12 cellular contexts compared by ENCODE assay signal in the genomic region with DNA sequence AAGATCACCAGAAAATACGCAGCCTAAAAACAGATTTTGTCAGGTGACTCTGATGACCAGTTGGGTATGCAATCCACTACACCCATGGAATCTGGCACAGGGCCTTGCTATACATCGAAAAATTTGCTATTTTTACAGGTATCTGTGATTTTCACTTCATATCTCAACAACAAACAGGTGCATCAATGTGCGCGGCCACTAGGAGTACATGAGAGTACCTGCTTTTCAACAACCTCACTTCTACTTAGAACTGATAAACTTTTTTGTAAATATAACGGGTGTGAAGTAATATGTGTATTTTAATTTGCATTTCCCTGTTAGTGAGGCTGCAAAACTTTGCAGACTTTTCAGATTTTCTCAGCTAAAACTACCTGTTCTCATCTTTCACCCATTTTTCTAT.
DNase-seq lines count a peak whose midpoint lies in the region; ATAC-seq and TF ChIP-seq lines count a peak whose summit lies in the region.
"Had no signal": no experiment of that assay in that cellular context is flagged by ENCODE, and none has a peak within 500 bp of the region (broad histone marks: within the 10 kb centered on the region; RNA-seq: fewer than 3 reads in every experiment).

No MANE protein-coding gene starts in this region.

- H3K4me3 ChIP-seq in left ventricle myocardium inferior (no peak overlapping the region), SK-N-MC (no peak overlapping the region), gastroesophageal sphincter (no peak overlapping the region), transverse colon (no peak overlapping the region)

- H3K27me3 ChIP-seq in left ventricle myocardium inferior (ENCODE audit: low read depth) (no peaks in the 10 kb centered on the region), gastroesophageal sphincter (no peaks in the 10 kb centered on the region), transverse colon (no peaks in the 10 kb centered on the region)

- no peak overlapping the region for H3K9ac ChIP-seq in SK-N-MC (ENCODE audit: insufficient read length)

- H3K36me3 ChIP-seq in left ventricle myocardium inferior (peaks cover 16% of the 10 kb centered on the region), SK-N-MC (ENCODE audit: insufficient read depth, low read length) (peaks cover 30% of the 10 kb centered on the region), gastroesophageal sphincter (peaks cover 0 to 15% of the 10 kb centered on the region in 2 donors), transverse colon (peaks cover 0 to 8% (median 3%) of the 10 kb centered on the region in 4 donors)

- H3K27ac ChIP-seq in left ventricle myocardium inferior (replicated peaks) (peak overlapping the region; percentile 89), SK-N-MC (peak overlapping the region; percentile 90; the same call in 1 of the 2 replicates), gastroesophageal sphincter (peak overlapping the region; percentile 83 to 97 (median 88)), transverse colon (peak overlapping the region; percentile 69 to 79 (median 76))

- no peak for TF ChIP-seq EP300 in gastroesophageal sphincter (IDR thresholded peaks at IDR 0.05)
- no peak for TF ChIP-seq EP300 in transverse colon (IDR thresholded peaks at IDR 0.05; ENCODE audit: low read depth)

- H3K4me1 ChIP-seq in left ventricle myocardium inferior (peaks cover 89% of the 10 kb centered on the region), gastroesophageal sphincter (peaks cover 29 to 79% (median 35%) of the 10 kb centered on the region in 3 donors), transverse colon (peaks cover 27 to 51% (median 39%) of the 10 kb centered on the region in 4 donors)

- WGBS in gastroesophageal sphincter (ENCODE audit: low coverage in 1 of 2), 2 donors = 83 to 90% methylated on average over 5 of the region's 5 CpGs
- 84 to 90% methylated on average over 5 of the region's 5 CpGs for WGBS in transverse colon (ENCODE audit: low coverage in 1 of 2), 2 donors

- ATAC-seq in Right ventricle myocardium inferior (no peak), gastroesophageal sphincter (no peak)

- intact Hi-C loops in left ventricle myocardium inferior (cut with micrococcal nuclease) (no loop called here), Right ventricle myocardium inferior (cut with DNase I) (no loop called here), transverse colon (cut with DNase I; ENCODE audit: low total_unique reads) (no loop called here)

- TF ChIP-seq POLR2A in gastroesophageal sphincter (IDR thresholded peaks at IDR 0.05) (no peak), transverse colon (IDR thresholded peaks at IDR 0.05) (no peak)

- H3K9me3 ChIP-seq in left ventricle myocardium inferior (replicated peaks) (no peaks in the 10 kb centered on the region), SK-N-MC (ENCODE audit: low read depth, low read length) (no peaks in the 10 kb centered on the region), gastroesophageal sphincter (no peaks in the 10 kb centered on the region), transverse colon (no peaks in the 10 kb centered on the region)

- in situ Hi-C loops in transverse colon (cut with MboI; ENCODE audit: low pct_ligation_motif_present in 1 of 4, low pct_unique_long_range_greater_than_20kb in 1 of 4, low sequenced_read_pairs in 3 of 4) = no loop called here

- TF ChIP-seq CTCF in left ventricle myocardium inferior (IDR thresholded peaks at IDR 0.05; ENCODE audit: borderline replicate concordance) (peak; percentile 34), gastroesophageal sphincter (IDR thresholded peaks at IDR 0.05) (peak in 2 of 4 experiments; percentile 21 to 24), transverse colon (IDR thresholded peaks at IDR 0.05) (peak in 3 of 5 experiments; percentile 13 to 33 (median 14))

- no peak for DNase-seq in left ventricle myocardium inferior
- DNase-seq in Right ventricle myocardium inferior (ENCODE audit: missing footprints) = no peak
- no peak for DNase-seq in SK-N-MC (ENCODE audit: low read depth, low spot score)
- no peak for DNase-seq in transverse colon
- no peak for DNase-seq in AG08395 (ENCODE audit: low spot score)
- DNase-seq in medulla oblongata (ENCODE audit: extremely low spot score) = no peak
- no peak for DNase-seq in HT-29 (ENCODE audit: low spot score)
- DNase-seq: activated T-cell treated with anti-CD3 and anti-CD28 coated beads, Interleukin-2, amount 50 U/mL, for 1 hour; CD8-positive, alpha-beta memory T cell; midbrain; NCI-H1694 treated with DMSO at 0.1 percent for 48 hours had no signal
